ENCODE assay signal across 10 cellular contexts in the genomic region with DNA sequence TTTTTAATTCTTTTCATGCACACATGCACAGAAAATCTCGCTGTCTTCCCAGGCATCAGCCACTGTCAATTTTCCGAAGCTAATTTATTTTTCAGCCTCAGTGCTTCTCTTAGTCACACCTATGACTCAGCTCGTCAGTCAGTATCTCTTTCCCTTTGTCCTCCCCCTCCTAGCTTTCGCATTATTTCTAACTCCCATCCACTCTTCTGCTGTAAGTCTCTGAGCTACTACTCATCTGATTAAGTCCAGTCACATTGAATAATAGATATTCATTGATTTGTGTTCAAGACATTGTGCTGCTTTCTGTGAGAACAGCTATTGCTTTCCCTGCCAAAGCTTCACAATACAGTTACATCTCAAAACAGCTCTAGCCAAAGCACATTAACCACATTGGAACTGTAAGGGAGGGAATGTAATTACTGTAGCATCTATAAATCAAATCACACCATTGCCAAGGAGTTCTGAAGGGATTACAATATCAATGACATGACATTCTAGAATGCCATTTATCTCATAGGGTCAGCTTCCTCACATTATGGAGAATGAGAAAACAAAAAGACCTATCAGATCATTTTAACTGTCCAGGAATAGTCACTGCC.
DNase-seq lines count a peak whose midpoint lies in the region; ATAC-seq, FAIRE-seq and TF ChIP-seq lines count a peak whose summit lies in the region.
"Had no signal": no experiment of that assay in that cellular context is flagged by ENCODE, and none has a peak within 500 bp of the region (broad histone marks: within the 10 kb centered on the region; RNA-seq: fewer than 3 reads in every experiment).

No MANE protein-coding gene starts in this region.

- H3K79me2 ChIP-seq in fibroblast of lung (ENCODE audit: control insufficient read depth, insufficient read depth, low read length), result no peaks in the 10 kb centered on the region

- no peak overlapping the region for H3K9ac ChIP-seq in fibroblast of lung (ENCODE audit: insufficient read depth, low read length)

- H3K4me1 ChIP-seq in fibroblast of lung (ENCODE audit: control insufficient read depth, extremely low read depth, insufficient read depth, low read length) (no peaks in the 10 kb centered on the region), gastroesophageal sphincter (no peaks in the 10 kb centered on the region)

- no peak for TF ChIP-seq EP300 in gastroesophageal sphincter (IDR thresholded peaks at IDR 0.05)

- CTCF ChIA-PET in RWPE1 (lab: Yijun Ruan, JAX), result interaction anchor here (0.7 to 1.2 kb wide), 3 partner anchors 11 to 920 kb away, joined by 3 to 5 read pairs (median 4); no protein-coding TSS in a partner anchor

- TF ChIP-seq POLR2A in H54 (IDR thresholded peaks at IDR 0.05; ENCODE audit: low read depth, low read length) (no peak), gastroesophageal sphincter (IDR thresholded peaks at IDR 0.05) (no peak)

- H3K36me3 ChIP-seq in fibroblast of lung (ENCODE audit: control insufficient read depth, insufficient read depth, low read length), result no peaks in the 10 kb centered on the region
- H3K36me3 ChIP-seq in gastroesophageal sphincter, result no peaks in the 10 kb centered on the region

- H4K20me1 ChIP-seq in fibroblast of lung (ENCODE audit: control insufficient read depth, extremely low read depth, insufficient read depth, low read length), result no peaks in the 10 kb centered on the region

- H3K27ac ChIP-seq in RWPE1 (no peak overlapping the region), fibroblast of lung (ENCODE audit: insufficient read depth, low read length) (no peak overlapping the region), gastroesophageal sphincter (no peak overlapping the region)

- POLR2A ChIA-PET in RWPE1 (lab: Yijun Ruan, JAX; ENCODE audit: low non-redundant PET), result no interaction called here

- no peaks in the 10 kb centered on the region for H3K27me3 ChIP-seq in fibroblast of lung (ENCODE audit: control insufficient read depth, insufficient read depth, low read length)
- H3K27me3 ChIP-seq in gastroesophageal sphincter, result no peaks in the 10 kb centered on the region

- no peak overlapping the region for H3K4me2 ChIP-seq in fibroblast of lung (ENCODE audit: extremely low read depth, insufficient read depth, low read length)

- H3K4me3 ChIP-seq in fibroblast of lung (replicated peaks in 1 of 4; ENCODE audit: control extremely low read depth in 1 of 4, insufficient read depth in 1 of 4, low read depth in 3 of 4, low read length in 4 of 4) (no peak overlapping the region), gastroesophageal sphincter (no peak overlapping the region)

- FAIRE-seq in H54 (lab: Jason Lieb, UNC), result peak; percentile 88

- DNase-seq in H54 (ENCODE audit: insufficient read length, low spot score), result peak; percentile 4
- peak; percentile 64 for DNase-seq in RWPE1 (ENCODE audit: low spot score)
- DNase-seq in fibroblast of lung (ENCODE audit: low read depth in 2 of 2), result peak; percentile 8 to 82
- peak; percentile 74 for DNase-seq in putamen (ENCODE audit: low spot score)
- DNase-seq in MV-4-11 (lab: John Stamatoyannopoulos, UW), result no peak
- DNase-seq in activated CD4-positive, alpha-beta T cell treated with anti-CD3 and anti-CD28 coated beads, Interleukin-2, amount 50 U/mL, for 48 hours, result no peak
- no peak for DNase-seq in DMS 273 treated with DMSO at 0.1 percent for 48 hours (lab: John Stamatoyannopoulos, UW)
- DNase-seq: DMS79, left ventricle myocardium superior had no signal

- H3K9me3 ChIP-seq in fibroblast of lung (ENCODE audit: control insufficient read depth, insufficient read depth, low read depth, low read length) (no peaks in the 10 kb centered on the region), gastroesophageal sphincter (peaks cover 0 to 4% (median 0%) of the 10 kb centered on the region in 3 donors)

- ATAC-seq in gastroesophageal sphincter, result no peak
- ATAC-seq: left ventricle myocardium superior had no signal

- H2AFZ ChIP-seq in fibroblast of lung (ENCODE audit: low read length), result no peak overlapping the region

- WGBS in gastroesophageal sphincter (ENCODE audit: low coverage in 1 of 2), 2 donors, result 69 to 91% methylated on average over 3 to 4 of the region's 4 CpGs

- TF ChIP-seq CTCF in RWPE1 (conservative IDR thresholded peaks at IDR 0.05; ENCODE audit: low read depth) (no peak), fibroblast of lung (conservative IDR thresholded peaks at IDR 0.05 in 1 of 2, IDR thresholded peaks at IDR 0.05 in 1 of 2; ENCODE audit: low read depth in 1 of 2, low read length in 2 of 2) (no peak), gastroesophageal sphincter (IDR thresholded peaks at IDR 0.05) (no peak)

Comparison
In these comparisons a context has a peak if more than half of its experiments do, and no peak if none do; other contexts are left out.
1. DNase-seq: peak in H54 (single experiment), RWPE1 (single experiment), fibroblast of lung (2 of 2) and putamen (single experiment); none in MV-4-11 (single experiment), activated CD4-positive, alpha-beta T cell treated with anti-CD3 and anti-CD28 coated beads, Interleukin-2, amount 50 U/mL, for 48 hours (0 of 2) and DMS 273 treated with DMSO at 0.1 percent for 48 hours (single experiment).